ENCODE assay signal across 6 cellular contexts in genomic region chr19:53998223-53998622, GRCh38. TPM values are rescaled to one million over a fixed set of nuclear protein-coding genes. Genes with fewer than 3 reads are reported as not detected.
"Had no signal": no experiment of that assay in that cellular context is flagged by ENCODE, and none has a peak within 500 bp of the region (broad histone marks: within the 10 kb centered on the region; RNA-seq: fewer than 3 reads in every experiment).

No MANE protein-coding gene starts in this region.

- ATAC-seq: HCT116, K562 had no signal

- H3K36me3 ChIP-seq: HAP-1 had no signal

- H3K4me3 ChIP-seq: HAP-1, K562 had no signal

- DNase-seq: GOT3, IMR-90, KG1 had no signal

- H3K4me1 ChIP-seq: HAP-1 had no signal

- H3K9me3 ChIP-seq: HAP-1 had no signal

RNA-seq across cellular contexts. Expression of gene CACNG6, which starts 6.8 kb away (rescaled TPM):
- total RNA-seq: IMR-90, K562 had no signal
- polyA plus RNA-seq: IMR-90, K562 had no signal

RNA-seq across cellular contexts. Expression of gene CACNG8, which starts 35.5 kb away (rescaled TPM):
- total RNA-seq: IMR-90 had no signal
- polyA plus RNA-seq: K562 had no signal
